1 cellular context compared by ENCODE assay signal in the genomic region with DNA sequence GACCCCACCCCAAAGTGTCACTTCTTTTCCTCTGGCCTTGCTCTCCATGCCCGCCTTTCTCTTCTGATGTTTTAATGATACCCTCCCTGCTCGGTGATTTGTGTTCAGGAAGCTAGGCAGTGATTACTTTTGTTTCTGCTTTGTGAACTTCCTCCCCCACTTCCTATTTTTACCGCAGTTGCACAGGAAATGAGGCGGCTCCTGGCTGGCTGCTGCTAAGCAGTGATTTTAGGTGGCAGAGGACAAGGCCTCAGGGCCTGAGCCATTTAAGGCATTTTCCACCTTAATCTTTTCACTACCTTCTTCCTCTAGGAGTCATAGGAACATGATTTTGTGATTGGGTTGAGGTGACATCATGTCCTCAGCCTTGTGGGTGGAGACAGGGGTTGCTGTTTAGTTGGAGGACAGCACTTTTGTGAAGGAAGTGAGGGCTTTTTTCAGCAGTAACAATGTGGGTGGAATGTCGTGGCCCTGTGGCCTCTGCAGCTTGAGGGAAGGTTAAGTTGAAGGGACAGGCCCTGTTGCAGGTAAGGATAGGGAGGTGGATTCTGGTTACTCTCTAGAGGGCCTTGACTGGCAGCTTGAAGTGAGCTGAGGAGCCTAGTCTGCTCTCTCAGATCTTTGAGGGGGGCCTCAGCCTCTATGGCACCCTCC.
TF ChIP-seq lines count a peak whose summit lies in the region.

No MANE protein-coding gene starts in this region.

TF ChIP-seq in HEK293, 187 proteins besides CTCF, POLR2A, EP300 and RAD21 (continued from another document and continues in another):
- TF ChIP-seq ZBTB11 (tag by site-specific recombination; conservative IDR thresholded peaks at IDR 0.05; ENCODE audit: low read depth) (peak; percentile 75), ZEB2 (tag by site-specific recombination; IDR thresholded peaks at IDR 0.05) (peak; percentile 76), YY1 (tag by site-specific recombination; IDR thresholded peaks at IDR 0.05) (no peak; the same call in 1 of the 2 replicates), ZNF623 (tag by site-specific recombination; IDR thresholded peaks at IDR 0.05) (no peak), ZNF302 (tag by site-specific recombination; IDR thresholded peaks at IDR 0.05; ENCODE audit: low read depth) (no peak), ZNF423 (tag by site-specific recombination; IDR thresholded peaks at IDR 0.05) (no peak), ZNF350 (tag by site-specific recombination; IDR thresholded peaks at IDR 0.05) (no peak), GLI2 (tag by site-specific recombination; IDR thresholded peaks at IDR 0.05; ENCODE audit: borderline replicate concordance, low read depth) (no peak), ZFHX2 (tag by site-specific recombination; conservative IDR thresholded peaks at IDR 0.05) (peak; percentile 93), ZBTB8A (tag by site-specific recombination; IDR thresholded peaks at IDR 0.05) (peak; percentile 42; the same call in 1 of the 2 replicates), ZNF2 (tag by site-specific recombination; IDR thresholded peaks at IDR 0.05) (peak; percentile 43; the same call in 1 of the 2 replicates), ZNF658 (tag by site-specific recombination; IDR thresholded peaks at IDR 0.05) (no peak), ZNF274 (IDR thresholded peaks at IDR 0.05; ENCODE audit: low read length) (no peak), ZNF274 (tag by site-specific recombination; IDR thresholded peaks at IDR 0.05; ENCODE audit: borderline replicate concordance) (no peak), ZNF776 (tag by site-specific recombination; IDR thresholded peaks at IDR 0.05; ENCODE audit: borderline replicate concordance) (no peak), ZFP41 (tag by site-specific recombination; IDR thresholded peaks at IDR 0.05; ENCODE audit: borderline replicate concordance) (no peak), ZNF530 (tag by site-specific recombination; IDR thresholded peaks at IDR 0.05; ENCODE audit: low read depth) (no peak), ZBTB17 (tag by site-specific recombination; IDR thresholded peaks at IDR 0.05) (peak; percentile 83), ZNF391 (tag by site-specific recombination; IDR thresholded peaks at IDR 0.05; ENCODE audit: borderline replicate concordance, low read depth) (no peak; the same call in 1 of the 2 replicates), ZNF155 (tag by site-specific recombination; IDR thresholded peaks at IDR 0.05) (no peak), ZNF175 (tag by site-specific recombination; IDR thresholded peaks at IDR 0.05) (no peak), KLF8 (tag by site-specific recombination; IDR thresholded peaks at IDR 0.05) (peak; percentile 25; the same call in 1 of the 2 replicates), KLF10 (tag by site-specific recombination; IDR thresholded peaks at IDR 0.05) (no peak), ZNF624 (tag by site-specific recombination; IDR thresholded peaks at IDR 0.05) (no peak), ZNF10 (tag by site-specific recombination; IDR thresholded peaks at IDR 0.05) (0 out of 2 replicates have a peak, but pooled peaks have one; percentile 8), GLIS2 (tag by site-specific recombination; IDR thresholded peaks at IDR 0.05) (no peak), ZNF335 (tag by site-specific recombination; conservative IDR thresholded peaks at IDR 0.05) (peak; percentile 82), HOXA7 (CRISPR knock-in tag; IDR thresholded peaks at IDR 0.05; ENCODE audit: borderline replicate concordance) (no peak), ZNF626 (tag by site-specific recombination; IDR thresholded peaks at IDR 0.05) (no peak), KLF1 (tag by site-specific recombination; IDR thresholded peaks at IDR 0.05) (peak; percentile 61), ZBTB6 (tag by site-specific recombination; IDR thresholded peaks at IDR 0.05) (no peak), ZNF133 (tag by site-specific recombination; IDR thresholded peaks at IDR 0.05) (no peak), ZNF221 (tag by site-specific recombination; IDR thresholded peaks at IDR 0.05; ENCODE audit: borderline replicate concordance) (no peak), ZNF140 (tag by site-specific recombination; IDR thresholded peaks at IDR 0.05) (no peak), ZBTB44 (tag by site-specific recombination; IDR thresholded peaks at IDR 0.05) (peak; percentile 64; the same call in 1 of the 2 replicates), SP2 (tag by site-specific recombination; IDR thresholded peaks at IDR 0.05) (peak; percentile 62), ZNF571 (tag by site-specific recombination; IDR thresholded peaks at IDR 0.05) (no peak), ZFP69B (tag by site-specific recombination; IDR thresholded peaks at IDR 0.05) (peak; percentile 99), ATF2 (tag by site-specific recombination; IDR thresholded peaks at IDR 0.05; ENCODE audit: low read depth) (peak; percentile 96), PRDM6 (tag by site-specific recombination; IDR thresholded peaks at IDR 0.05) (peak; percentile 36), ZSCAN5A (tag by site-specific recombination; IDR thresholded peaks at IDR 0.05) (no peak), ZNF792 (tag by site-specific recombination; IDR thresholded peaks at IDR 0.05) (no peak)
- TF ChIP-seq, protein P1, sequence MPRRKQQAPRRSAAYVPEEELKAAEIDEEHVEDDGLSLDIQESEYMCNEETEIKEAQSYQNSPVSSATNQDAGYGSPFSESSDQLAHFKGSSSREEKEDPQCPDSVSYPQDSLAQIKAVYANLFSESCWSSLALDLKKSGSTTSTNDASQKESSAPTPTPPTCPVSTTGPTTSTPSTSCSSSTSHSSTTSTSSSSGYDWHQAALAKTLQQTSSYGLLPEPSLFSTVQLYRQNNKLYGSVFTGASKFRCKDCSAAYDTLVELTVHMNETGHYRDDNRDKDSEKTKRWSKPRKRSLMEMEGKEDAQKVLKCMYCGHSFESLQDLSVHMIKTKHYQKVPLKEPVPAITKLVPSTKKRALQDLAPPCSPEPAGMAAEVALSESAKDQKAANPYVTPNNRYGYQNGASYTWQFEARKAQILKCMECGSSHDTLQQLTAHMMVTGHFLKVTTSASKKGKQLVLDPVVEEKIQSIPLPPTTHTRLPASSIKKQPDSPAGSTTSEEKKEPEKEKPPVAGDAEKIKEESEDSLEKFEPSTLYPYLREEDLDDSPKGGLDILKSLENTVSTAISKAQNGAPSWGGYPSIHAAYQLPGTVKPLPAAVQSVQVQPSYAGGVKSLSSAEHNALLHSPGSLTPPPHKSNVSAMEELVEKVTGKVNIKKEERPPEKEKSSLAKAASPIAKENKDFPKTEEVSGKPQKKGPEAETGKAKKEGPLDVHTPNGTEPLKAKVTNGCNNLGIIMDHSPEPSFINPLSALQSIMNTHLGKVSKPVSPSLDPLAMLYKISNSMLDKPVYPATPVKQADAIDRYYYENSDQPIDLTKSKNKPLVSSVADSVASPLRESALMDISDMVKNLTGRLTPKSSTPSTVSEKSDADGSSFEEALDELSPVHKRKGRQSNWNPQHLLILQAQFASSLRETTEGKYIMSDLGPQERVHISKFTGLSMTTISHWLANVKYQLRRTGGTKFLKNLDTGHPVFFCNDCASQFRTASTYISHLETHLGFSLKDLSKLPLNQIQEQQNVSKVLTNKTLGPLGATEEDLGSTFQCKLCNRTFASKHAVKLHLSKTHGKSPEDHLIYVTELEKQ (tag by site-specific recombination; IDR thresholded peaks at IDR 0.05; ENCODE audit: borderline replicate concordance) = no peak
- TF ChIP-seq, protein P2, sequence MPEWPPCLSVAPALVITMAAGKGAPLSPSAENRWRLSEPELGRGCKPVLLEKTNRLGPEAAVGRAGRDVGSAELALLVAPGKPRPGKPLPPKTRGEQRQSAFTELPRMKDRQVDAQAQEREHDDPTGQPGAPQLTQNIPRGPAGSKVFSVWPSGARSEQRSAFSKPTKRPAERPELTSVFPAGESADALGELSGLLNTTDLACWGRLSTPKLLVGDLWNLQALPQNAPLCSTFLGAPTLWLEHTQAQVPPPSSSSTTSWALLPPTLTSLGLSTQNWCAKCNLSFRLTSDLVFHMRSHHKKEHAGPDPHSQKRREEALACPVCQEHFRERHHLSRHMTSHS (tag by site-specific recombination; IDR thresholded peaks at IDR 0.05) = no peak
- TF ChIP-seq, protein P3, sequence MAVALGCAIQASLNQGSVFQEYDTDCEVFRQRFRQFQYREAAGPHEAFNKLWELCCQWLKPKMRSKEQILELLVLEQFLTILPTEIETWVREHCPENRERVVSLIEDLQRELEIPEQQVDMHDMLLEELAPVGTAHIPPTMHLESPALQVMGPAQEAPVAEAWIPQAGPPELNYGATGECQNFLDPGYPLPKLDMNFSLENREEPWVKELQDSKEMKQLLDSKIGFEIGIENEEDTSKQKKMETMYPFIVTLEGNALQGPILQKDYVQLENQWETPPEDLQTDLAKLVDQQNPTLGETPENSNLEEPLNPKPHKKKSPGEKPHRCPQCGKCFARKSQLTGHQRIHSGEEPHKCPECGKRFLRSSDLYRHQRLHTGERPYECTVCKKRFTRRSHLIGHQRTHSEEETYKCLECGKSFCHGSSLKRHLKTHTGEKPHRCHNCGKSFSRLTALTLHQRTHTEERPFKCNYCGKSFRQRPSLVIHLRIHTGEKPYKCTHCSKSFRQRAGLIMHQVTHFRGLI (tag by site-specific recombination; IDR thresholded peaks at IDR 0.05) = no peak; the same call in 1 of the 2 replicates
